25 cellular contexts compared by ENCODE assay signal in the genomic region with DNA sequence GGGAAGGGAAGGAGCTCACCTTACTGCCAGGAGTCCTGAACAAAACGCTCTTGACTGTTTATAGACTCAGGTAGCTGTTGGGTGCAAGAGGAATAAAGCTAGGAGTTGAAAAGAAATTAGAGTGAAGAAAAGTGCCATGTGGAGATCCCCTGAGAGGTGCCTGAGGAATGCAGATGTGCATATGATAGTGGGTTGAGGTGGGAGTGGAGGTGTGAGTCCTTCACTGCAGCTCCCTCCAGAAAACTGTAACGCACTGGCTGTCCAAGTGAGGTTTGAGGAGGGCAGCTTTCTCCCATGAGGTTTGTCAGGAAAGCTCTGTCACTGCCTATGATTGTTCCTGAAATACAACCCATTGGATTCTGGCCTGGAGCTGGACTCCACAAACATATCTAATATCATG.
DNase-seq lines count a peak whose midpoint lies in the region; ATAC-seq and TF ChIP-seq lines count a peak whose summit lies in the region.
"Had no signal": no experiment of that assay in that cellular context is flagged by ENCODE, and none has a peak within 500 bp of the region (broad histone marks: within the 10 kb centered on the region; RNA-seq: fewer than 3 reads in every experiment).

No MANE protein-coding gene starts in this region.

- DNase-seq in HCT116 (ENCODE audit: low read depth, low spot score) (no peak), SJCRH30 (peak in 1 of 2 experiments; percentile 16), iPS-NIHi11 (ENCODE audit: low spot score) (peak; percentile 16), cerebellum (ENCODE audit: low spot score) (no peak), Calu3 (no peak), adrenal gland (no peak)
- DNase-seq: C1 segment of cervical spinal cord; CD4-positive, alpha-beta memory T cell; DMS79; EL; GDM1; GM23248; NCI-H1092; NCI-H1436; NCI-H187; NCI-H2107; NCI-H446 treated with DMSO at 0.1 percent for 48 hours; NCI-H526; SHP77; SW 1271 had no signal

- H3K4me3 ChIP-seq in HCT116 (replicated peaks in 1 of 2; ENCODE audit: low read depth in 1 of 2, low read length in 2 of 2) (no peak overlapping the region), SJCRH30 (peak overlapping the region; percentile 44), adrenal gland (no peak overlapping the region)
- H3K4me3 ChIP-seq: GM12878, GM23248, SK-N-MC had no signal

- H3K36me3 ChIP-seq in HCT116 (ENCODE audit: control insufficient read depth in 1 of 2, insufficient read depth in 2 of 2, low read length in 2 of 2) (no peaks in the 10 kb centered on the region), SJCRH30 (no peaks in the 10 kb centered on the region), adrenal gland (replicated peaks in 1 of 2) (no peaks in the 10 kb centered on the region)

- no peaks in the 10 kb centered on the region for H4K20me1 ChIP-seq in HCT116 (ENCODE audit: insufficient read depth)

- no peaks in the 10 kb centered on the region for H3K27me3 Mint-ChIP-seq in Calu3 (ENCODE audit: unreplicated experiment)
- H3K27me3 Mint-ChIP-seq: CD4-positive, alpha-beta memory T cell had no signal

- H3K9me3 ChIP-seq in HCT116 (ENCODE audit: control insufficient read depth in 1 of 2, insufficient read depth in 1 of 2, low read depth in 1 of 2, low read length in 2 of 2) (no peaks in the 10 kb centered on the region), SJCRH30 (replicated peaks) (no peaks in the 10 kb centered on the region), adrenal gland (replicated peaks in 1 of 3) (no peaks in the 10 kb centered on the region)

- H3K9me3 Mint-ChIP-seq in Calu3 (ENCODE audit: low read depth, unreplicated experiment): peaks cover 6% of the 10 kb centered on the region

- CTCF ChIA-PET in HCT116 (lab: Charles Lee): no interaction called here
- CTCF ChIA-PET in Calu3 (lab: Charles Lee): no interaction called here

- no peak overlapping the region for H3K27ac ChIP-seq in HCT116 (ENCODE audit: low read depth, low read length)
- H3K27ac ChIP-seq in SJCRH30: peak overlapping the region; percentile 34
- H3K27ac ChIP-seq in adrenal gland: no peak overlapping the region
- H3K27ac ChIP-seq: GM23248, RWPE1, SK-N-MC had no signal

- no peaks in the 10 kb centered on the region for H3K79me2 ChIP-seq in HCT116 (ENCODE audit: insufficient read depth, low read length)

- no peak for TF ChIP-seq RAD21 in HCT116 (IDR thresholded peaks at IDR 0.05; ENCODE audit: low read depth)

- POLR2A ChIA-PET in HCT116 (lab: Charles Lee): no interaction called here

- WGBS in adrenal gland, 4 donors: 58 to 72% (median 64%) methylated on average over 2 of the region's 2 CpGs

- TF ChIP-seq POLR2A in HCT116 (IDR thresholded peaks at IDR 0.05; ENCODE audit: borderline replicate concordance, extremely low read depth, insufficient read depth, insufficient read length) (no peak), adrenal gland (IDR thresholded peaks at IDR 0.05) (no peak)

- no peak for ATAC-seq in HCT116
- no peak for ATAC-seq in HG03378 (IDR thresholded peaks at IDR 0.05; ENCODE audit: unreplicated experiment)
- ATAC-seq: GM12878, Panc1 had no signal

- peak overlapping the region; percentile 1 for H2AFZ ChIP-seq in HCT116 (ENCODE audit: low read depth, low read length, poor library complexity, severe bottlenecking)
- H2AFZ ChIP-seq: GM23248 had no signal

- no peaks in the 10 kb centered on the region for H3K36me3 Mint-ChIP-seq in Calu3 (ENCODE audit: insufficient read depth, unreplicated experiment)
- H3K36me3 Mint-ChIP-seq: CD4-positive, alpha-beta memory T cell had no signal

- no peak overlapping the region for H3K4me3 Mint-ChIP-seq in Calu3 (ENCODE audit: low read depth, unreplicated experiment)
- H3K4me3 Mint-ChIP-seq: CD4-positive, alpha-beta memory T cell had no signal

- H3K4me1 Mint-ChIP-seq in Calu3 (ENCODE audit: low read depth, unreplicated experiment): peaks cover 12% of the 10 kb centered on the region
- H3K4me1 Mint-ChIP-seq: CD4-positive, alpha-beta memory T cell had no signal

- no peaks in the 10 kb centered on the region for H3K4me1 ChIP-seq in HCT116 (ENCODE audit: control insufficient read depth in 1 of 2, insufficient read depth in 2 of 2, low read length in 2 of 2)
- no peaks in the 10 kb centered on the region for H3K4me1 ChIP-seq in SJCRH30
- H3K4me1 ChIP-seq in adrenal gland (replicated peaks in 1 of 2): no peaks in the 10 kb centered on the region

- intact Hi-C loops in HCT116 (cut with micrococcal nuclease) (no loop called here), Calu3 (cut with micrococcal nuclease; ENCODE audit: unreplicated experiment) (no loop called here), adrenal gland (cut with DNase I) (no loop called here)

- H3K27ac Mint-ChIP-seq in Calu3 (ENCODE audit: unreplicated experiment): no peak overlapping the region
- H3K27ac Mint-ChIP-seq: CD4-positive, alpha-beta memory T cell had no signal

- RAD21 ChIA-PET in HCT116 (lab: Charles Lee; ENCODE audit: low non-redundant PET in 1 of 2, low total read pairs in 2 of 2, uncharacterized antibody in 2 of 2, unreplicated experiment in 2 of 2): no interaction called here

- H3K27me3 ChIP-seq in HCT116 (ENCODE audit: insufficient read depth, low read length) (no peaks in the 10 kb centered on the region), SJCRH30 (no peaks in the 10 kb centered on the region), adrenal gland (no peaks in the 10 kb centered on the region)

- BruUV-seq in HCT116 (replicated peaks; lab: Mats Ljungman, UMichigan) (no TSS peak), Calu3 (replicated peaks; lab: Mats Ljungman, UMichigan) (no TSS peak)

- no peaks in the 10 kb centered on the region for H3K9me2 ChIP-seq in HCT116 (ENCODE audit: insufficient read depth)

- no peak overlapping the region for H3K9ac ChIP-seq in HCT116 (ENCODE audit: low read length)
- H3K9ac ChIP-seq: GM23248 had no signal

- TF ChIP-seq CTCF in HCT116 (IDR thresholded peaks at IDR 0.05 in 2 of 3, conservative IDR thresholded peaks at IDR 0.05 in 1 of 3; ENCODE audit: borderline replicate concordance in 1 of 3, insufficient read depth in 1 of 3, low read depth in 2 of 3, low read length in 2 of 3): no peak
- no peak for TF ChIP-seq CTCF in Calu3 (IDR thresholded peaks at IDR 0.05; ENCODE audit: unreplicated experiment)
- TF ChIP-seq CTCF in adrenal gland (IDR thresholded peaks at IDR 0.05): no peak

- no peak overlapping the region for H3K4me2 ChIP-seq in HCT116 (ENCODE audit: low read length)

TF ChIP-seq in HCT116, 20 proteins besides CTCF, POLR2A, EP300 and RAD21:
- TF ChIP-seq CBX3 (IDR thresholded peaks at IDR 0.05; ENCODE audit: low read depth) (no peak), FOSL1 (IDR thresholded peaks at IDR 0.05; ENCODE audit: low read depth) (no peak), TCF7L2 (IDR thresholded peaks at IDR 0.05; ENCODE audit: borderline replicate concordance, extremely low read depth, insufficient read depth, insufficient read length) (no peak), EZH2phosphoT487 (IDR thresholded peaks at IDR 0.05; ENCODE audit: borderline replicate concordance) (no peak), ZNF274 (IDR thresholded peaks at IDR 0.05; ENCODE audit: low read depth, low read length) (no peak), ELF1 (IDR thresholded peaks at IDR 0.05; ENCODE audit: borderline replicate concordance, low read depth) (no peak), SP1 (IDR thresholded peaks at IDR 0.05; ENCODE audit: low read depth) (no peak), POLR2AphosphoS5 (IDR thresholded peaks at IDR 0.05; ENCODE audit: low read depth, low read length) (no peak), YY1 (IDR thresholded peaks at IDR 0.05; ENCODE audit: extremely low read depth, insufficient replicate concordance, low read depth, low read length) (no peak), SIN3A (IDR thresholded peaks at IDR 0.05; ENCODE audit: low read depth) (no peak)
- TF ChIP-seq, protein P1, sequence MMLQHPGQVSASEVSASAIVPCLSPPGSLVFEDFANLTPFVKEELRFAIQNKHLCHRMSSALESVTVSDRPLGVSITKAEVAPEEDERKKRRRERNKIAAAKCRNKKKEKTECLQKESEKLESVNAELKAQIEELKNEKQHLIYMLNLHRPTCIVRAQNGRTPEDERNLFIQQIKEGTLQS (IDR thresholded peaks at IDR 0.05): no peak
- TF ChIP-seq, protein P2, sequence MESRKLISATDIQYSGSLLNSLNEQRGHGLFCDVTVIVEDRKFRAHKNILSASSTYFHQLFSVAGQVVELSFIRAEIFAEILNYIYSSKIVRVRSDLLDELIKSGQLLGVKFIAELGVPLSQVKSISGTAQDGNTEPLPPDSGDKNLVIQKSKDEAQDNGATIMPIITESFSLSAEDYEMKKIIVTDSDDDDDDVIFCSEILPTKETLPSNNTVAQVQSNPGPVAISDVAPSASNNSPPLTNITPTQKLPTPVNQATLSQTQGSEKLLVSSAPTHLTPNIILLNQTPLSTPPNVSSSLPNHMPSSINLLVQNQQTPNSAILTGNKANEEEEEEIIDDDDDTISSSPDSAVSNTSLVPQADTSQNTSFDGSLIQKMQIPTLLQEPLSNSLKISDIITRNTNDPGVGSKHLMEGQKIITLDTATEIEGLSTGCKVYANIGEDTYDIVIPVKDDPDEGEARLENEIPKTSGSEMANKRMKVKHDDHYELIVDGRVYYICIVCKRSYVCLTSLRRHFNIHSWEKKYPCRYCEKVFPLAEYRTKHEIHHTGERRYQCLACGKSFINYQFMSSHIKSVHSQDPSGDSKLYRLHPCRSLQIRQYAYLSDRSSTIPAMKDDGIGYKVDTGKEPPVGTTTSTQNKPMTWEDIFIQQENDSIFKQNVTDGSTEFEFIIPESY (IDR thresholded peaks at IDR 0.05; ENCODE audit: extremely low read depth, insufficient replicate concordance, low read length): no peak
- TF ChIP-seq, protein P3, sequence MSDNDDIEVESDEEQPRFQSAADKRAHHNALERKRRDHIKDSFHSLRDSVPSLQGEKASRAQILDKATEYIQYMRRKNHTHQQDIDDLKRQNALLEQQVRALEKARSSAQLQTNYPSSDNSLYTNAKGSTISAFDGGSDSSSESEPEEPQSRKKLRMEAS (IDR thresholded peaks at IDR 0.05): no peak
